Comparison of ENCODE assay signal across 6 cellular contexts in the genomic region with DNA sequence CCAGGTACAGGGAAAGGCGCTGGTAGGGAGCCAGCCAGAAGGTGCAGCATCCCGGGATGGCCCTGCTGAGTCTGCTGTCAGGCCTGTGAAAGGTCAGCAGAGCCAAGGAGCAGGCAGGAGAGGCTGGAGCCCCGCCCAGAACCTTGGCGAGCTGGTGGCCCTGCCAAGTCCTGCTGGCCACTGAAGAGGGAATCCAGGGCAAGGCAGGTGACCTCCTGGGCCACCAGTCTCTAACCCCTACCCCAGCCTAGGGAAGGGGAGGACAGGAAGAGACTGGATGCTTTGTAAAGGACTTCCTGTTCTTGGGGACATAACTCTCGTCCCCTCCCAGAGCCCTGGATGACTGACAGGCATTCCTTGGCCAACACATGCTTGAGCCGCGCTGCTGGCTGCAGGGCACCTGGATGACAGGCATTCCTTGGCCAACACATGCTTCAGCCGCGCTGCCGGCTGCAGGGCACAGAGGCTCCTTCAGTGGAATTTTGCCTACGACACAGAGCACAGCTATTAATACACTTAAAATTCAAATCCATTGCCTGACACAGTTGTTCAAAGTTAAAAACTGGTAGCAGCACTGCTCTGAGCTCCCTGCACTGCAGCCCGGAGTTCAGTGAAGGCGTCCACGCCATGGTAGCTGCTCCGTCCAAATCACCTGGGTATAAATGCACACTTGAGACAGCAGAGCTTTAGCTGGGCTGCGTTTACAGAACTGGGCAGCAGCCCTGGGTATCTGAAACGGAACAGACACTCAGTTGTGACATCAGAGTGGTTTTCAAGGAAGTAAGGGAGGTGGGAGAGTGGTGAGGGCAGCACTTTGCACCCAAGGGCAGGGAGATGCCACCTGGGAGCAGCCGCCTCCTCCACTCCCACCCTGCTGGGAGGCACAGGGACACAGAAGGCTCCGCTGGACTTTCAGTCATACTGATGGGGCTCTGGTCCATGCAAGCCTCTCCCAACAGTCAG. TPM values are rescaled to one million over a fixed set of nuclear protein-coding genes. Genes with fewer than 3 reads are reported as not detected.
DNase-seq lines count a peak whose midpoint lies in the region; ATAC-seq and TF ChIP-seq lines count a peak whose summit lies in the region.

No MANE protein-coding gene starts in this region.

- H3K27ac ChIP-seq in CD4-positive, alpha-beta memory T cell (ENCODE audit: low read depth, low read length) = no peak overlapping the region
- peak overlapping the region; percentile 86 for H3K27ac ChIP-seq in Panc1 (ENCODE audit: low read length)

- POLR2A ChIA-PET in CD4-positive, alpha-beta memory T cell (lab: Charles Lee; ENCODE audit: partially characterized antibody) = interaction anchor here (0.7 to 1.0 kb wide), 2 partner anchors 241 to 325 kb away, joined by 3 to 4 read pairs; a partner anchor contains a TSS
- POLR2A ChIA-PET in Panc1 (lab: Charles Lee) = no interaction called here

- H3K27me3 ChIP-seq in CD4-positive, alpha-beta memory T cell (ENCODE audit: insufficient read depth, low read length) = no peaks in the 10 kb centered on the region
- H3K27me3 ChIP-seq in Panc1 (ENCODE audit: control insufficient read depth, insufficient read depth, low read length) = no peaks in the 10 kb centered on the region

- no peak for TF ChIP-seq CTCF in Panc1 (IDR thresholded peaks at IDR 0.05)

- in situ Hi-C loops in Panc1 (cut with HindIII; ENCODE audit: low pct_unique_long_range_greater_than_20kb, low sequenced_read_pairs) = no loop called here

- peak overlapping the region; percentile 74 to 80 (median 77) for H3K4me3 Mint-ChIP-seq in CD4-positive, alpha-beta memory T cell

- peaks cover 2 to 17% of the 10 kb centered on the region in 2 donors for H3K36me3 Mint-ChIP-seq in CD4-positive, alpha-beta memory T cell

- peak; percentile 17 for ATAC-seq in Panc1

- peaks cover 9 to 30% (median 20%) of the 10 kb centered on the region in 4 donors for H3K4me1 Mint-ChIP-seq in CD4-positive, alpha-beta memory T cell

- no peaks in the 10 kb centered on the region for H3K9me3 Mint-ChIP-seq in CD4-positive, alpha-beta memory T cell

- DNase-seq in CD4-positive, alpha-beta memory T cell = no peak
- DNase-seq in Panc1 (ENCODE audit: low read depth, low spot score) (no peak), ecto neural progenitor cell (ENCODE audit: low spot score) (no peak), NCI-H1105 (lab: John Stamatoyannopoulos, UW) (no peak)
- no peak for DNase-seq in stimulated activated CD4-positive, alpha-beta T cell treated with anti-CD3 and anti-CD28 coated beads, Interleukin-4, amount 100 ng/mL, for 24 hours

- H3K4me3 ChIP-seq in CD4-positive, alpha-beta memory T cell (ENCODE audit: low read length in 2 of 2) = no peak overlapping the region
- H3K4me3 ChIP-seq in Panc1 (ENCODE audit: low read depth in 2 of 2, low read length in 2 of 2) (peak overlapping the region; percentile 65 to 83), iPS-18c (ENCODE audit: insufficient read depth, low read depth, low read length) (peak overlapping the region; percentile 87; the same call in 1 of the 2 replicates)

- H3K27ac Mint-ChIP-seq in CD4-positive, alpha-beta memory T cell = peak overlapping the region in 3 of 7 donors; percentile 36 to 83 (median 72)

- CTCF ChIA-PET in CD4-positive, alpha-beta memory T cell (lab: Charles Lee; ENCODE audit: partially characterized antibody) = no interaction called here
- CTCF ChIA-PET in Panc1 (lab: Charles Lee) = no interaction called here

- BruUV-seq in Panc1 (replicated peaks; lab: Mats Ljungman, UMichigan) = TSS peak; percentile 94

- intact Hi-C loops in CD4-positive, alpha-beta memory T cell (cut with micrococcal nuclease) = no loop called here
- intact Hi-C loops in Panc1 (cut with micrococcal nuclease; ENCODE audit: unreplicated experiment) = no loop called here

- H3K27me3 Mint-ChIP-seq in CD4-positive, alpha-beta memory T cell = no peaks in the 10 kb centered on the region

- peaks cover 16% of the 10 kb centered on the region for H3K36me3 ChIP-seq in CD4-positive, alpha-beta memory T cell (ENCODE audit: insufficient read depth, low read length)
- peaks cover 3% of the 10 kb centered on the region; the same call in 1 of the 2 replicates for H3K36me3 ChIP-seq in Panc1 (ENCODE audit: control insufficient read depth, insufficient read depth, low read length)

- H3K4me1 ChIP-seq in CD4-positive, alpha-beta memory T cell (ENCODE audit: insufficient read depth, low read length) = peaks cover 20% of the 10 kb centered on the region
- H3K4me1 ChIP-seq in Panc1 (ENCODE audit: control insufficient read depth, insufficient read depth, low read length) = peaks cover 30% of the 10 kb centered on the region

- no peaks in the 10 kb centered on the region for H3K9me3 ChIP-seq in CD4-positive, alpha-beta memory T cell (ENCODE audit: control insufficient read depth in 1 of 2, low read length in 2 of 2)
- H3K9me3 ChIP-seq in Panc1 (ENCODE audit: control insufficient read depth, insufficient read depth, low read depth, low read length) (no peaks in the 10 kb centered on the region), iPS-18c (ENCODE audit: control insufficient read depth, insufficient read depth, low read length) (no peaks in the 10 kb centered on the region)

RNA-seq across cellular contexts. Expression of a gene that starts 2.0 kb away (rescaled TPM):
- 10 to 100 TPM; 32.4 to 33.4 TPM for total RNA-seq in CD4-positive, alpha-beta memory T cell
- under 1 TPM in 1 of 2 donors, not detected in 1; 0.39 TPM for polyA plus RNA-seq in CD4-positive, alpha-beta memory T cell
- 8.7 TPM for total RNA-seq in Panc1 (2021; ENCODE audit: unreplicated experiment)
- 5.1 TPM for polyA plus RNA-seq in Panc1 (2012; ENCODE audit: insufficient read length)

RNA-seq across cellular contexts. Expression of a gene that starts 2.0 kb away (rescaled TPM):
- total RNA-seq in CD4-positive, alpha-beta memory T cell = 10 to 100 TPM; 26.5 to 27.3 TPM
- polyA plus RNA-seq in CD4-positive, alpha-beta memory T cell = 10 to 100 TPM in 1 of 2 donors, 1 to 10 TPM in 1; 7.8 to 12.8 TPM
- 48.7 TPM for total RNA-seq in Panc1 (2021; ENCODE audit: unreplicated experiment)
- polyA plus RNA-seq in Panc1 (2012; ENCODE audit: insufficient read length) = 51.6 TPM

RNA-seq across cellular contexts. Expression of a gene that starts 7.4 kb away (rescaled TPM):
- total RNA-seq in CD4-positive, alpha-beta memory T cell = 10 to 100 TPM; 28.1 to 31.1 TPM
- polyA plus RNA-seq in CD4-positive, alpha-beta memory T cell = 10 to 100 TPM; 27.4 to 34.7 TPM
- 91.1 TPM for total RNA-seq in Panc1 (2021; ENCODE audit: unreplicated experiment)
- 129 TPM for polyA plus RNA-seq in Panc1 (2012; ENCODE audit: insufficient read length)

RNA-seq across cellular contexts. Expression of a gene that starts 10.7 kb away (rescaled TPM):
- 10 to 100 TPM; 46.5 to 49.7 TPM for total RNA-seq in CD4-positive, alpha-beta memory T cell
- 10 to 100 TPM in 1 of 2 donors, 1 to 10 TPM in 1; 6.7 to 20.9 TPM for polyA plus RNA-seq in CD4-positive, alpha-beta memory T cell
- total RNA-seq in Panc1 (2021; ENCODE audit: unreplicated experiment) = 50.8 TPM
- polyA plus RNA-seq in Panc1 (2012; ENCODE audit: insufficient read length) = 71.0 TPM

RNA-seq across cellular contexts. Expression of a gene that starts 16.2 kb away (rescaled TPM):
- total RNA-seq in CD4-positive, alpha-beta memory T cell = not detected
- polyA plus RNA-seq in CD4-positive, alpha-beta memory T cell = not detected
- total RNA-seq in Panc1 (2021; ENCODE audit: unreplicated experiment) = 4.5 TPM
- 2.8 TPM for polyA plus RNA-seq in Panc1 (2012; ENCODE audit: insufficient read length)

Comparison
In these comparisons a context has a peak if more than half of its experiments do, and no peak if none do; other contexts are left out.
1. H3K4me3 ChIP-seq: peak in Panc1 (2 of 2) and iPS-18c (single experiment); none in CD4-positive, alpha-beta memory T cell (0 of 2).